In the genomic region with DNA sequence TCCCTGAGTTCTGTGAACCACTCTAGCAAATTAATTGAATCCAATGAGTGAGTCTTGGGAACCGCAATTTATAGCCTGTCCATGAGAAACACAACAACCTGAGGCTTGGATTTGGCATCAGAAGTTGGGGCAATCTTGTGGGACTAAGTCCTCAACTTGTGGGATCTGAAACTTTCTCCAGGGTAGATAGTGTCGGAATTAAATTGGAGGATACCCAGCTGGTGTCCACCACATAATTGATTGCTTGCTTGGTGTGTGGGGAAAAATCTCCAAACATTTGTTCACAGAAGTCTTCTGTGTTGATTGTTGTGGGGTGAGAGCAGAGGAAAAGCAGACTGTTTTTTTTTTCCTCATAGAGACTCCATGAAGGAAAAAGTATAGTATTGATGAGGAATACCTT, we compare ENCODE assay signal across 28 cellular contexts.
"Had no signal": no experiment of that assay in that cellular context is flagged by ENCODE, and none has a peak within 500 bp of the region (broad histone marks: within the 10 kb centered on the region; RNA-seq: fewer than 3 reads in every experiment).

No MANE protein-coding gene starts in this region.

- ATAC-seq: stimulated activated effector memory CD8-positive, alpha-beta T cell treated with anti-CD3 and anti-CD28 coated beads, Interleukin-12 subunit alpha, Interleukin-12 subunit beta, amount 100 ng/mL, for 72 hours; stimulated activated memory B cell treated with anti-CD40 and anti-IgM and Interleukin-4, amounts not matched to agents 10 μg/mL and 1 μg/mL and 100 μg/mL, for 72 hours; stimulated activated naive B cell treated with anti-CD40 and anti-IgM and Interleukin-4, amounts not matched to agents 10 μg/mL and 1 μg/mL and 100 μg/mL, for 72 hours; stimulated activated naive CD8-positive, alpha-beta T cell treated with anti-CD3 and anti-CD28 coated beads, Interleukin-15, amount 100 ng/mL, for 72 hours; stimulated activated naive CD8-positive, alpha-beta T cell treated with anti-CD3 and anti-CD28 coated beads, Interleukin-15, Interleukin-2, amounts not matched to agents 100 U/mL and 50 U/mL, for 24 hours; upper lobe of right lung had no signal

- H3K4me3 Mint-ChIP-seq: stimulated activated effector memory CD8-positive, alpha-beta T cell treated with anti-CD3 and anti-CD28 coated beads, Interleukin-12 subunit alpha, Interleukin-12 subunit beta, amount 100 ng/mL, for 72 hours; stimulated activated memory B cell treated with anti-CD40 and anti-IgM and Interleukin-4, amounts not matched to agents 10 μg/mL and 1 μg/mL and 100 μg/mL, for 72 hours; stimulated activated naive B cell treated with anti-CD40 and anti-IgM and Interleukin-4, amounts not matched to agents 10 μg/mL and 1 μg/mL and 100 μg/mL, for 72 hours; stimulated activated naive CD8-positive, alpha-beta T cell treated with anti-CD3 and anti-CD28 coated beads, Interleukin-15, amount 100 ng/mL, for 72 hours; stimulated activated naive CD8-positive, alpha-beta T cell treated with anti-CD3 and anti-CD28 coated beads, Interleukin-15, Interleukin-2, amounts not matched to agents 100 ng/mL and 50 ng/mL, for 24 hours; type B pancreatic cell had no signal

- DNase-seq: stimulated activated CD4-positive, alpha-beta T cell treated with anti-CD3 and anti-CD28 coated beads, Interleukin-2, amount 100 ng/mL, for 48 hours; stimulated activated CD4-positive, alpha-beta T cell treated with anti-CD3 and anti-CD28 coated beads, Interleukin-4, amount 100 ng/mL, for 1 hour; stimulated activated CD4-positive, alpha-beta T cell treated with anti-CD3 and anti-CD28 coated beads, Interleukin-4, amount 100 ng/mL, for 24 hours; stimulated activated CD4-positive, alpha-beta T cell treated with anti-CD3 and anti-CD28 coated beads, Interleukin-4, amount 100 ng/mL, for 4 hours; stimulated activated CD8-positive, alpha-beta memory T cell treated with anti-CD3 and anti-CD28 coated beads, Interleukin-4, amount 100 ng/mL, for 48 hours; stimulated activated naive B cell treated with anti-CD40 and anti-IgM and Interleukin-4, amounts not matched to agents 10 μg/mL and 1 μg/mL and 100 μg/mL, for 72 hours; stimulated activated naive CD4-positive, alpha-beta T cell; stimulated activated naive CD4-positive, alpha-beta T cell treated with Interleukin-2 at 50 U/mL for 16 hours; stimulated activated naive CD8-positive, alpha-beta T cell treated with anti-CD3 and anti-CD28 coated beads, Interleukin-15, amount 100 ng/mL, for 72 hours; stimulated activated naive CD8-positive, alpha-beta T cell treated with anti-CD3 and anti-CD28 coated beads, Interleukin-15, Interleukin-2, amounts not matched to agents 100 U/mL and 50 U/mL, for 24 hours; stomach; substantia nigra; testis; thyroid gland; tibial artery; transverse colon; trophoblast cell; upper lobe of left lung; upper lobe of right lung; uterus had no signal

- H3K4me3 ChIP-seq: stomach, testis, thoracic aorta, thyroid gland, tibial artery, tibial nerve, transverse colon, upper lobe of left lung, upper lobe of right lung, uterus, vagina had no signal

- H3K27me3 ChIP-seq: stomach, testis, thyroid gland, tibial artery, tibial nerve, transverse colon, upper lobe of left lung, upper lobe of right lung, uterus, vagina had no signal

- H3K27ac ChIP-seq: stomach, testis, thoracic aorta, thyroid gland, tibial artery, tibial nerve, transverse colon, upper lobe of left lung, upper lobe of right lung, uterus, vagina had no signal

- H3K27ac Mint-ChIP-seq: stimulated activated effector memory CD8-positive, alpha-beta T cell treated with anti-CD3 and anti-CD28 coated beads, Interleukin-12 subunit alpha, Interleukin-12 subunit beta, amount 100 ng/mL, for 72 hours; stimulated activated memory B cell treated with anti-CD40 and anti-IgM and Interleukin-4, amounts not matched to agents 10 μg/mL and 1 μg/mL and 100 μg/mL, for 72 hours; stimulated activated naive B cell treated with anti-CD40 and anti-IgM and Interleukin-4, amounts not matched to agents 10 μg/mL and 1 μg/mL and 100 μg/mL, for 72 hours; stimulated activated naive CD8-positive, alpha-beta T cell treated with anti-CD3 and anti-CD28 coated beads, Interleukin-15, amount 100 ng/mL, for 72 hours; stimulated activated naive CD8-positive, alpha-beta T cell treated with anti-CD3 and anti-CD28 coated beads, Interleukin-15, Interleukin-2, amounts not matched to agents 100 ng/mL and 50 ng/mL, for 24 hours; type B pancreatic cell had no signal

- FAIRE-seq: urothelium cell line had no signal

- H3K4me1 ChIP-seq: stomach, testis, thyroid gland, tibial artery, tibial nerve, upper lobe of left lung, upper lobe of right lung, uterus, vagina had no signal

- H3K36me3 ChIP-seq: stomach, thoracic aorta, thyroid gland, tibial nerve, transverse colon, upper lobe of left lung, upper lobe of right lung, uterus, vagina had no signal

- H3K27me3 Mint-ChIP-seq: stimulated activated memory B cell treated with anti-CD40 and anti-IgM and Interleukin-4, amounts not matched to agents 10 μg/mL and 1 μg/mL and 100 μg/mL, for 72 hours; stimulated activated naive B cell treated with anti-CD40 and anti-IgM and Interleukin-4, amounts not matched to agents 10 μg/mL and 1 μg/mL and 100 μg/mL, for 72 hours; stimulated activated naive CD8-positive, alpha-beta T cell treated with anti-CD3 and anti-CD28 coated beads, Interleukin-15, amount 100 ng/mL, for 72 hours; stimulated activated naive CD8-positive, alpha-beta T cell treated with anti-CD3 and anti-CD28 coated beads, Interleukin-15, Interleukin-2, amounts not matched to agents 100 ng/mL and 50 ng/mL, for 24 hours; type B pancreatic cell had no signal

- H3K9me3 ChIP-seq: testis, thyroid gland had no signal

- H3K36me3 Mint-ChIP-seq: stimulated activated effector memory CD8-positive, alpha-beta T cell treated with anti-CD3 and anti-CD28 coated beads, Interleukin-12 subunit alpha, Interleukin-12 subunit beta, amount 100 ng/mL, for 72 hours; type B pancreatic cell had no signal

- H3K4me1 Mint-ChIP-seq: stimulated activated effector memory CD8-positive, alpha-beta T cell treated with anti-CD3 and anti-CD28 coated beads, Interleukin-12 subunit alpha, Interleukin-12 subunit beta, amount 100 ng/mL, for 72 hours; stimulated activated memory B cell treated with anti-CD40 and anti-IgM and Interleukin-4, amounts not matched to agents 10 μg/mL and 1 μg/mL and 100 μg/mL, for 72 hours; stimulated activated naive B cell treated with anti-CD40 and anti-IgM and Interleukin-4, amounts not matched to agents 10 μg/mL and 1 μg/mL and 100 μg/mL, for 72 hours; stimulated activated naive CD8-positive, alpha-beta T cell treated with anti-CD3 and anti-CD28 coated beads, Interleukin-15, amount 100 ng/mL, for 72 hours had no signal
